In the genomic region with DNA sequence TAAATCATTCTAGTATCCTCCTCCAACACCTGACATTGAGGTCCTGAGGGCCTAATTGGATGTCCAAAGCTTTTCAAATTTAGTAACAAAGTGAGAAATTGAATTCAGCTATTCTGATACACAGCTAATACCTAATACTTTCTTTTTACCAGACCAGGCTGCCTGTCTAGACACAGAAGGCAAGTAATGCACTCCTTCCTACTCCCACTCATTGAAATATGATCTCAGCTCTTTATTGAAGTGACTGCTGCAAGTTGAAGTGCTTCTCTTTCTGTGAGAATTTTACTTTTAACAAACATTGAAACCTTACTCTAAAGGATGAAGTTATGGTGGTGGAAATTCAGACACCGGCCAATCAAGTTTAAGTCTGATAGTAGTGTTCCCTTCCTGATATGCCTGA, we compare ENCODE assay signal across 11 cellular contexts.
DNase-seq lines count a peak whose midpoint lies in the region; ATAC-seq and TF ChIP-seq lines count a peak whose summit lies in the region.
"Had no signal": no experiment of that assay in that cellular context is flagged by ENCODE, and none has a peak within 500 bp of the region (broad histone marks: within the 10 kb centered on the region; RNA-seq: fewer than 3 reads in every experiment).

No MANE protein-coding gene starts in this region.

- TF ChIP-seq CTCF in PC-3 (conservative IDR thresholded peaks at IDR 0.05; ENCODE audit: low read depth, low read length), result no peak
- TF ChIP-seq CTCF in fibroblast of pulmonary artery (IDR thresholded peaks at IDR 0.05; ENCODE audit: low read length, missing control alignments), result no peak
- no peak for TF ChIP-seq CTCF in colonic mucosa (IDR thresholded peaks at IDR 0.05)

- BruUV-seq in PC-3 (replicated peaks; lab: Mats Ljungman, UMichigan), result no TSS peak

- no peaks in the 10 kb centered on the region for H3F3A ChIP-seq in PC-3 (ENCODE audit: low read length, unreplicated experiment)

- CTCF ChIA-PET in PC-3 (lab: Charles Lee), result no interaction called here

- peak overlapping the region; percentile 49 for H3K4me2 ChIP-seq in PC-3 (ENCODE audit: low read length)

- DNase-seq in H4 (ENCODE audit: low spot score), result peak; percentile 28
- DNase-seq in PC-3, result peak; percentile 38
- DNase-seq in fibroblast of pulmonary artery (ENCODE audit: low read depth), result peak; percentile 62
- peak; percentile 55 for DNase-seq in skeletal muscle cell (ENCODE audit: low read depth)
- no peak for DNase-seq in colonic mucosa
- no peak for DNase-seq in Right ventricle myocardium superior
- DNase-seq: DND-41, endodermal cell, NCI-H345, SHP77 treated with DMSO at 0.1 percent for 48 hours had no signal

- no peaks in the 10 kb centered on the region for H3K27me3 ChIP-seq in PC-3 (ENCODE audit: low read length)
- H3K27me3 ChIP-seq in colonic mucosa, result no peaks in the 10 kb centered on the region

- intact Hi-C loops in PC-3 (cut with micrococcal nuclease) (no loop called here), colonic mucosa (cut with DNase I) (no loop called here), Right ventricle myocardium superior (cut with DNase I) (loop anchor here (10.0 kb wide), 1 partner anchor 307 kb away; no protein-coding TSS in a partner anchor)

- H3K4me1 ChIP-seq in PC-3 (ENCODE audit: insufficient read depth, low read length) (peaks cover 32% of the 10 kb centered on the region), colonic mucosa (no peaks in the 10 kb centered on the region)

- H4K20me1 ChIP-seq in PC-3 (ENCODE audit: low read length), result no peaks in the 10 kb centered on the region

- no peaks in the 10 kb centered on the region for H3K9me3 ChIP-seq in PC-3 (ENCODE audit: low read length)
- H3K9me3 ChIP-seq in colonic mucosa, result no peaks in the 10 kb centered on the region

- peak overlapping the region; percentile 22; the same call in 1 of the 2 replicates for H3K4me3 ChIP-seq in PC-3 (ENCODE audit: low read length)
- H3K4me3 ChIP-seq in fibroblast of pulmonary artery (replicated peaks; ENCODE audit: low read depth, low read length), result no peak overlapping the region
- no peak overlapping the region for H3K4me3 ChIP-seq in skeletal muscle cell (ENCODE audit: low read depth, low read length)
- no peak overlapping the region for H3K4me3 ChIP-seq in colonic mucosa

- H3K36me3 ChIP-seq in PC-3 (ENCODE audit: low read depth, low read length) (no peaks in the 10 kb centered on the region), colonic mucosa (no peaks in the 10 kb centered on the region)

- H3K9me2 ChIP-seq in PC-3 (replicated peaks; ENCODE audit: low read length), result no peaks in the 10 kb centered on the region

- H3K27ac ChIP-seq in PC-3 (ENCODE audit: low read length) (peak overlapping the region; percentile 57), colonic mucosa (no peak overlapping the region)

- H3K79me2 ChIP-seq in PC-3 (ENCODE audit: low read length), result no peaks in the 10 kb centered on the region

- peak; percentile 72 for ATAC-seq in PC-3
- ATAC-seq in GM18907 (IDR thresholded peaks at IDR 0.05; ENCODE audit: unreplicated experiment), result no peak
- ATAC-seq in Right ventricle myocardium superior (ENCODE audit: poor library complexity), result no peak

- H3K9ac ChIP-seq in PC-3 (ENCODE audit: low read length) (no peak overlapping the region), colonic mucosa (ENCODE audit: low read depth in 2 of 2, low read length in 2 of 2) (no peak overlapping the region)

- POLR2A ChIA-PET in PC-3 (lab: Charles Lee; ENCODE audit: unreplicated experiment), result interaction anchor here (0.7 kb wide), 1 partner anchor 89 kb away, joined by 3 read pairs; no protein-coding TSS in a partner anchor

- H2AFZ ChIP-seq in PC-3 (ENCODE audit: low read length), result no peak overlapping the region

Comparison
In these comparisons a context has a peak if more than half of its experiments do, and no peak if none do; other contexts are left out.
1. DNase-seq: peak in H4 (single experiment), PC-3 (single experiment), fibroblast of pulmonary artery (single experiment) and skeletal muscle cell (single experiment); none in colonic mucosa (single experiment) and Right ventricle myocardium superior (single experiment).